1 cellular context compared by ENCODE assay signal in the genomic region with DNA sequence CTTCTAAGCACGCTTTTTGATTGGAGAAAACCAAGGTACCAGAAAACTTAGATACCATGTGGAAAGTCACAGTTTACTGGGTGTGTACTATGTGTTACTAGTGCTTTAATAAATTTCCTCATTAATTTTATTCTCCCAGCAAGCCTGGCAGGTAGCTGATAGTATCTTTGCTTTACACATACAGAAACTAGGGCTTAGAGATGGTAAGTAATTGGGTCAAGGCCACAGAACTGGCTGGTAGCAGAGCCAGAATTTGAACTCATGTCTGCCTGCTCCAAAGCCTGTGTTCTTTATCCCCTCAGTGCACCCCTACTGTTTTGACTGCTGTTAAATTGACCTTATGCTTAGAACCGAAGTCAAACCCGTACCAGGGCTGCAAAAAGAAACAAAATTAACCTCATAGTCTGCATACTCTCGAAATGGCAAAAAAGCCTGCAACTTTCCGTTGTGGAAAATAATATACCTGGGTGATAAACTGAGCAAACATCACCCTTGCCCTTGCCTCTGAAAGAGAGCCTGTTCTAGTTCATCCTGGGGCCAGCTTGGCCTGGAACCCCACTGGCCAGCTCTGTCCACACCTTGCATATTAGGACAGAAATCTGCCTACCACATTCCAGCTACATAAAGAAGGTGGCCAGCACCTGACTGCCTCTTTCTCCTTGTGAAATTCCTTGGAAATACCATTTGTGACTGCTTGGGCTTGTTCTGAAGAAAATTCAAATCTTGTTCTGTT.
TF ChIP-seq lines count a peak whose summit lies in the region.

No MANE protein-coding gene starts in this region.

TF ChIP-seq in liver, 16 proteins besides CTCF, POLR2A, EP300 and RAD21 (continued from another document):
- TF ChIP-seq, protein P1, sequence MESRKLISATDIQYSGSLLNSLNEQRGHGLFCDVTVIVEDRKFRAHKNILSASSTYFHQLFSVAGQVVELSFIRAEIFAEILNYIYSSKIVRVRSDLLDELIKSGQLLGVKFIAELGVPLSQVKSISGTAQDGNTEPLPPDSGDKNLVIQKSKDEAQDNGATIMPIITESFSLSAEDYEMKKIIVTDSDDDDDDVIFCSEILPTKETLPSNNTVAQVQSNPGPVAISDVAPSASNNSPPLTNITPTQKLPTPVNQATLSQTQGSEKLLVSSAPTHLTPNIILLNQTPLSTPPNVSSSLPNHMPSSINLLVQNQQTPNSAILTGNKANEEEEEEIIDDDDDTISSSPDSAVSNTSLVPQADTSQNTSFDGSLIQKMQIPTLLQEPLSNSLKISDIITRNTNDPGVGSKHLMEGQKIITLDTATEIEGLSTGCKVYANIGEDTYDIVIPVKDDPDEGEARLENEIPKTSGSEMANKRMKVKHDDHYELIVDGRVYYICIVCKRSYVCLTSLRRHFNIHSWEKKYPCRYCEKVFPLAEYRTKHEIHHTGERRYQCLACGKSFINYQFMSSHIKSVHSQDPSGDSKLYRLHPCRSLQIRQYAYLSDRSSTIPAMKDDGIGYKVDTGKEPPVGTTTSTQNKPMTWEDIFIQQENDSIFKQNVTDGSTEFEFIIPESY (IDR thresholded peaks at IDR 0.05), result peak; percentile 36
- peak; percentile 76 to 79 for TF ChIP-seq HNF4A (conservative IDR thresholded peaks at IDR 0.05)
- peak; percentile 25 to 40 for TF ChIP-seq JUND (IDR thresholded peaks at IDR 0.05)
- peak; percentile 86 to 90 for TF ChIP-seq RXRA (IDR thresholded peaks at IDR 0.05)
- peak; percentile 41 to 89 for TF ChIP-seq EGR1 (IDR thresholded peaks at IDR 0.05; ENCODE audit: low read depth in 2 of 2)
- TF ChIP-seq YY1 (IDR thresholded peaks at IDR 0.05), result peak; percentile 45
TF ChIP-seq in liver: peak in this region for 13.
